ENCODE assay signal across 32 cellular contexts in the genomic region with DNA sequence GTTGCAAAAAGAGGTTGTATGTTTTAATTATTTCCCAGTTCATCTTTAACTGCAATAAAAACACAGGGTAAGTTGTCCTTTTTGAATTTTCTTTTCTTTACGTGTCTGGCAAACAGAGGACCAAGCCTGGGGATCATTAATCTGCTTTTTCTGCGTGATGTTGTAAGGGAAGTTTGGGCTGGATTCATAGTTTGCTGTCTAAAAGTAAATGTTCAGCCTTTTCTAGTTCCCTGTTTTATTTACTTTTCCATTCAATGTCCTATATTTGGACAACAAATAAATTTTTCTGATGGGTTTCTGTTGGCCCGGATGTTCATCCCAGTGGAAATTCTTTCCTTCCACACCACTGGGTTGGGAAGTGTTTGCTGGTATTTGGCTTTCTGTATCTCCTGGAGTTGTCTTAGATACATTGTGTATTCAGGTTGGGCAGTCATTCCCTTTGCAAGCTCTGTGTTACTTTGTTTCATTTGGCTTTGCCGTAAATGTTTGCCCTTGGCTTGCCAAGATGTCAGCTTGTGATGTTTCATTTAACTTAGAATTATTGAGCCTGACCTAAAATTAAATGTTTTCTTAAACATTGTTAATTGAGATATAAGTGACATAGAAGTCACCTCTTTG. TPM values are rescaled to one million over a fixed set of nuclear protein-coding genes. Genes with fewer than 3 reads are reported as not detected.
"Had no signal": no experiment of that assay in that cellular context is flagged by ENCODE, and none has a peak within 500 bp of the region (broad histone marks: within the 10 kb centered on the region; RNA-seq: fewer than 3 reads in every experiment).

No MANE protein-coding gene starts in this region.

- H3K27me3 ChIP-seq: Peyer's patch, SJSA1 had no signal

- H3K36me3 ChIP-seq: Peyer's patch, SJSA1 had no signal

- H3K4me1 ChIP-seq: Peyer's patch, SJSA1 had no signal

- DNase-seq: activated B cell treated with CpG ODN at 0.5 μM for 24 hours; activated CD4-positive, alpha-beta memory T cell treated with anti-CD3 and anti-CD28 coated beads for 36 hours; activated CD4-positive, alpha-beta T cell treated with anti-CD3 and anti-CD28 coated beads for 4 hours; activated CD4-positive, alpha-beta T cell treated with anti-CD3 and anti-CD28 coated beads, Interleukin-2, amount 50 U/mL, for 1 hour; activated CD4-positive, CD25-positive, alpha-beta regulatory T cell treated with anti-CD3 and anti-CD28 coated beads, Interleukin-2, amount 50 U/mL, for 72 hours; activated CD8-positive, alpha-beta memory T cell treated with anti-CD3 and anti-CD28 coated beads, Interleukin-2, amount 50 U/mL, for 48 hours; activated effector memory CD4-positive, alpha-beta T cell treated with Interleukin-2 at 50 U/mL for 16 hours; activated naive CD4-positive, alpha-beta T cell treated with anti-CD3 and anti-CD28 coated beads, Interleukin-2, amount 10 ng/mL, durations not matched to agents 7 days and 5 days; activated naive CD8-positive, alpha-beta T cell treated with anti-CD3 and anti-CD28 coated beads, Interleukin-2, amount 50 U/mL, for 24 hours; activated T-cell treated with anti-CD3 and anti-CD28 coated beads, Interleukin-2, amount 50 U/mL, for 48 hours; anterior cingulate cortex; caudate nucleus; Kasumi-1; KG1; MM.1S; MV-4-11; NCI-H1092; NCI-H1436 treated with DMSO at 0.1 percent for 48 hours; NCI-H1694 treated with DMSO at 0.1 percent for 48 hours; NCI-H2029; NCI-H2171; NCI-H510A; NCI-H526; NCI-H748 treated with DMSO at 0.1 percent for 48 hours; NK-92 treated with Interleukin-12 subunit alpha and Interleukin-12 subunit beta, amount 100 ng/mL, for 24 hours; PC-3; Peyer's patch; RPMI8226; SHP77 treated with DMSO at 0.1 percent for 48 hours; SK-N-SH had no signal

- H3K9me3 ChIP-seq: Peyer's patch, SJSA1, SK-N-SH had no signal

- H3K27ac ChIP-seq: Peyer's patch, SJSA1 had no signal

- H3K4me3 ChIP-seq: Peyer's patch, SJSA1 had no signal

- ATAC-seq: activated naive CD8-positive, alpha-beta T cell treated with anti-CD3 and anti-CD28 coated beads, Interleukin-2, amount 50 U/mL, for 24 hours; PC-3 had no signal

RNA-seq across cellular contexts. Expression of gene AMELY, which starts 20.3 kb away (rescaled TPM):
- total RNA-seq: activated B cell treated with CpG ODN at 0.5 μM for 24 hours; activated CD4-positive, alpha-beta memory T cell treated with anti-CD3 and anti-CD28 coated beads for 36 hours; bronchial epithelial cell; PC-3; Peyer's patch; SJSA1 had no signal
- polyA plus RNA-seq: SK-N-SH had no signal

RNA-seq across cellular contexts. Expression of gene TBL1Y, which starts 21.4 kb away (rescaled TPM):
- total RNA-seq: activated B cell treated with CpG ODN at 0.5 μM for 24 hours; activated CD4-positive, alpha-beta memory T cell treated with anti-CD3 and anti-CD28 coated beads for 36 hours; PC-3; Peyer's patch; SJSA1 had no signal
- polyA plus RNA-seq: SK-N-SH had no signal
